27 cellular contexts compared by ENCODE assay signal in the genomic region with DNA sequence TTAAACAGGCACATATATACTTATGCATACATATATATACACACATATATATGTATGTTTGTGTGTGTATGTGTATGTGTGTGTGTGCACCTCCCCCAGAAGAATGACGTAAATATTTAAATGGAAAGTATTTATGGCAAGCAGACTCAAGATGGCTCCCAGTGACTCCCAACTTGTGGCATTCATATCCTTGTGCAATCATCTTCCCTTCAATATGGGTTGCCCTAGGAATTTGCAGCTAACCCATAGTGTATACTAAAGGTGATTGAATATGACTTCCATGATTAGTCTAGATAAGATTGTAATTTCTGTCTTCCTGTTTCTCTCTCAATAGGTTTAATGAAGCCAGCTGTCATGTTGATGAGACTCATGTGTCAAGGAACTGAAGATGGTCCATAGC.
"Had no signal": no experiment of that assay in that cellular context is flagged by ENCODE, and none has a peak within 500 bp of the region (broad histone marks: within the 10 kb centered on the region; RNA-seq: fewer than 3 reads in every experiment).

No MANE protein-coding gene starts in this region.

- FAIRE-seq: endometrium had no signal

- H3K27ac ChIP-seq: adrenal gland, ascending aorta, breast epithelium, cardiac muscle cell, colonic mucosa, foreskin keratinocyte, gastroesophageal sphincter had no signal

- H3K36me3 ChIP-seq: adrenal gland, ascending aorta, breast epithelium, colonic mucosa, gastroesophageal sphincter had no signal

- H3K4me3 ChIP-seq: adrenal gland, ascending aorta, breast epithelium, cardiac muscle cell, colonic mucosa, gastroesophageal sphincter had no signal

- H3K4me1 ChIP-seq: adrenal gland, ascending aorta, breast epithelium, colonic mucosa, foreskin keratinocyte, gastroesophageal sphincter had no signal

- DNase-seq: activated CD4-positive, alpha-beta memory T cell treated with anti-CD3 and anti-CD28 coated beads for 36 hours; activated CD4-positive, alpha-beta T cell treated with anti-CD3 and anti-CD28 coated beads for 36 hours; activated CD4-positive, alpha-beta T cell treated with anti-CD3 and anti-CD28 coated beads, Interleukin-2, amount 10 ng/mL, durations not matched to agents 24 days and 14 days; activated CD4-positive, CD25-positive, alpha-beta regulatory T cell; activated CD4-positive, CD25-positive, alpha-beta regulatory T cell treated with anti-CD3 and anti-CD28 coated beads, Interleukin-2, amount 50 U/mL, for 72 hours; activated CD8-positive, alpha-beta memory T cell treated with anti-CD3 and anti-CD28 coated beads, Interleukin-2, amount 10 ng/mL, durations not matched to agents 7 days and 5 days; activated CD8-positive, alpha-beta memory T cell treated with anti-CD3 and anti-CD28 coated beads, Interleukin-2, amount 50 U/mL, for 4 hours; activated CD8-positive, alpha-beta T cell treated with anti-CD3 and anti-CD28 coated beads, Interleukin-2, amount 10 ng/mL, durations not matched to agents 7 days and 5 days; activated effector memory CD4-positive, alpha-beta T cell treated with anti-CD3 and anti-CD28 coated beads, Interleukin-2, amount 50 U/mL, for 16 hours; activated naive CD4-positive, alpha-beta T cell treated with anti-CD3 and anti-CD28 coated beads for 36 hours; activated naive CD8-positive, alpha-beta T cell treated with anti-CD3 and anti-CD28 coated beads for 36 hours; activated naive CD8-positive, alpha-beta T cell treated with anti-CD3 and anti-CD28 coated beads, Interleukin-2, amount 50 U/mL, for 24 hours; activated T-cell treated with anti-CD3 and anti-CD28 coated beads, Interleukin-2, amount 50 U/mL, for 1 hour; activated T-cell treated with anti-CD3 and anti-CD28 coated beads, Interleukin-2, amount 50 U/mL, for 48 hours; adrenal gland; central memory CD4-positive, alpha-beta T cell; cerebellar nuclear complex; colonic mucosa; effector CD8-positive, alpha-beta T cell; T-helper 2 cell had no signal

- H3K9me3 ChIP-seq: adrenal gland, ascending aorta, breast epithelium, colonic mucosa, gastroesophageal sphincter had no signal

- H3K27me3 ChIP-seq: adrenal gland, ascending aorta, breast epithelium, cardiac muscle cell, colonic mucosa, foreskin keratinocyte, gastroesophageal sphincter had no signal

- ATAC-seq: activated CD4-positive, alpha-beta T cell treated with anti-CD3 and anti-CD28 coated beads for 36 hours; activated CD8-positive, alpha-beta memory T cell treated with anti-CD3 and anti-CD28 coated beads, Interleukin-2, amount 10 ng/mL, durations not matched to agents 7 days and 5 days; activated CD8-positive, alpha-beta T cell treated with anti-CD3 and anti-CD28 coated beads, Interleukin-2, amount 10 ng/mL, durations not matched to agents 7 days and 5 days; activated naive CD8-positive, alpha-beta T cell treated with anti-CD3 and anti-CD28 coated beads, Interleukin-2, amount 50 U/mL, for 24 hours; esophagus mucosa; foreskin keratinocyte; gastroesophageal sphincter had no signal
